Comparison of ENCODE assay signal across 8 cellular contexts in genomic region chr17:39952665-39953470, GRCh38. TPM values are rescaled to one million over a fixed set of nuclear protein-coding genes. Genes with fewer than 3 reads are reported as not detected.
A peak's percentile ranks its signal among the peaks of the same experiment; 100 is the strongest.
DNase-seq lines count a peak whose midpoint lies in the region; ATAC-seq and TF ChIP-seq lines count a peak whose summit lies in the region.

No MANE protein-coding gene starts in this region.

- intact Hi-C loops in prostate gland (cut with DNase I) = no loop called here

- H3K9me3 ChIP-seq in right atrium auricular region (no peaks in the 10 kb centered on the region), prostate gland (no peaks in the 10 kb centered on the region)

- H3K36me3 ChIP-seq in right atrium auricular region = no peaks in the 10 kb centered on the region
- no peaks in the 10 kb centered on the region for H3K36me3 ChIP-seq in prostate gland

- H3K4me3 ChIP-seq in right atrium auricular region (peak overlapping the region; percentile 24 to 49), prostate gland (peak overlapping the region; percentile 15 to 31)

- TF ChIP-seq CTCF in right atrium auricular region (IDR thresholded peaks at IDR 0.05) (no peak), prostate gland (IDR thresholded peaks at IDR 0.05) (no peak)

- H3K27me3 ChIP-seq in right atrium auricular region (no peaks in the 10 kb centered on the region), prostate gland (replicated peaks; ENCODE audit: insufficient read depth) (no peaks in the 10 kb centered on the region)

- peaks cover 0 to 18% of the 10 kb centered on the region in 2 donors for H3K4me1 ChIP-seq in right atrium auricular region
- H3K4me1 ChIP-seq in prostate gland (replicated peaks) = no peaks in the 10 kb centered on the region

- ATAC-seq in HG02623 (IDR thresholded peaks at IDR 0.05; ENCODE audit: unreplicated experiment) = peak; percentile 71

- 1% methylated on average over 42 of the region's 56 CpGs for WGBS in prostate gland

- H3K27ac ChIP-seq in right atrium auricular region (peak overlapping the region; percentile 38 to 70), prostate gland (peak overlapping the region; percentile 49 to 61)

- DNase-seq in NCI-H1417 treated with DMSO at 0.1 percent for 48 hours (lab: John Stamatoyannopoulos, UW) (peak; percentile 33), T-helper 1 cell (peak; percentile 93 to 98 (median 97)), amygdala (lab: John Stamatoyannopoulos, UW) (peak in 55 of 56 donors; percentile 68 to 100 (median 97)), right atrium auricular region (ENCODE audit: low spot score) (peak; percentile 96), prostate gland (ENCODE audit: low spot score) (peak; percentile 97), ureter (ENCODE audit: low spot score) (peak; percentile 98)

- peak; percentile 35 for TF ChIP-seq POLR2A in GM10847 (IDR thresholded peaks at IDR 0.05; ENCODE audit: extremely low read depth, insufficient read length)
- TF ChIP-seq POLR2A in prostate gland (IDR thresholded peaks at IDR 0.05) = peak; percentile 49

RNA-seq across cellular contexts. Expression of gene GSDMA, which starts 9.9 kb away (rescaled TPM):
- total RNA-seq in right atrium auricular region = under 1 TPM in 1 of 2 donors, not detected in 1; 0.75 TPM
- total RNA-seq in prostate gland = 1 to 10 TPM in 1 of 2 donors, not detected in 1; 1.2 TPM
- total RNA-seq in ureter = 2.4 TPM

RNA-seq across cellular contexts. Expression of gene LRRC3C, which starts 25.3 kb away (rescaled TPM):
- total RNA-seq in right atrium auricular region (not detected), prostate gland (not detected), ureter (not detected)

RNA-seq across cellular contexts. Expression of gene ORMDL3, which starts 25.5 kb away (rescaled TPM):
- total RNA-seq in right atrium auricular region (10 to 100 TPM; 31.5 to 41.5 TPM), prostate gland (10 to 100 TPM; 82.4 to 91.6 TPM), ureter (147 TPM)

RNA-seq across cellular contexts. Expression of gene PSMD3, which starts 27.7 kb away (rescaled TPM):
- total RNA-seq in right atrium auricular region (10 to 100 TPM; 76.3 to 88.8 TPM), prostate gland (100 to 1,000 TPM in 1 of 2 donors, 10 to 100 TPM in 1; 96.4 to 116 TPM), ureter (99.3 TPM)

RNA-seq across cellular contexts. Expression of gene GSDMB, which starts 34.4 kb away (rescaled TPM):
- total RNA-seq in right atrium auricular region (1 to 10 TPM in 1 of 2 donors, under 1 TPM in 1; 0.44 to 1.2 TPM), prostate gland (10 to 100 TPM in 1 of 2 donors, 1 to 10 TPM in 1; 4.0 to 17.0 TPM), ureter (57.7 TPM)

Comparison
In these comparisons a context has a peak if more than half of its experiments do, and no peak if none do; other contexts are left out.
1. Peak in every context shown above with its lines: DNase-seq, ATAC-seq, H3K4me3 ChIP-seq and H3K27ac ChIP-seq.
2. DNase-seq: peak in every context shown above with its lines; median percentile 98 in ureter; 97 in T-helper 1 cell; 97 in amygdala; 97 in prostate gland; 96 in right atrium auricular region; 33 in NCI-H1417 treated with DMSO at 0.1 percent for 48 hours.